Comparison of ENCODE assay signal across 8 cellular contexts in the genomic region with DNA sequence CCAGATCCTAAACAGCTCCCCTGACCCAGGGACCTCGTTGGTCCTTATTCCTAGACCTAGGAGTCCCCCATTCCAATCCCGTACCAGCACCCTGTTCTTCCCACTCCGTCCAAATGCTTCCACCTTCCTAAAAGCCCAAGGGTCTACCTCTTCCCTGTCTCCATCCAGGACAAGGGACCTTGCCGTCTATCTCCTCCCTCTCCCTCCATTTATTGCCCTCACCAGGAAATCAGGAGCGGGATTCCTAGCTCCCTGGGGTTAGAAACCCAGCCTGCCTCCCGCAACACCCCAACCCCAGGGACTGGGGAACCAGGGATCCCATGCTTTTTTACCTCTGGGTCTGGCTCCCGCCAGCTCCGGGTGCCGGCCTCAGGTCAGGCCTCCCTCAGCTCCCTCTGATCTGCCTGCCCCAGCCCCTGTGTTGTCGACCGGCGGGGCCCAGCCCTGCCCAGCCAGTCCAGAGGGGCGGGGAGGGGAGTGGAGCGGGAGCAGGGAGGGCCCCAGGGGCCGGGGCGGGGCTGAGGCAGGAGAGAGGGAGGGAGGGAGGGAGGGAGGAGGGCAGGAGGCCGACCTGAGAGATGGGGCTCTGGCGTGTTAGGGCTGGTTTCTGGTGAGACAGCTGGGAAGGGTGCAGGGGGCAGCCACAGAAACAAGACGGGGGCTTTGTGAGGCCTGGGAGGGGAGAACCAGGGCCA. TPM values are rescaled to one million over a fixed set of nuclear protein-coding genes. Genes with fewer than 3 reads are reported as not detected.
DNase-seq lines count a peak whose midpoint lies in the region; ATAC-seq and TF ChIP-seq lines count a peak whose summit lies in the region.

A gene with protein sequence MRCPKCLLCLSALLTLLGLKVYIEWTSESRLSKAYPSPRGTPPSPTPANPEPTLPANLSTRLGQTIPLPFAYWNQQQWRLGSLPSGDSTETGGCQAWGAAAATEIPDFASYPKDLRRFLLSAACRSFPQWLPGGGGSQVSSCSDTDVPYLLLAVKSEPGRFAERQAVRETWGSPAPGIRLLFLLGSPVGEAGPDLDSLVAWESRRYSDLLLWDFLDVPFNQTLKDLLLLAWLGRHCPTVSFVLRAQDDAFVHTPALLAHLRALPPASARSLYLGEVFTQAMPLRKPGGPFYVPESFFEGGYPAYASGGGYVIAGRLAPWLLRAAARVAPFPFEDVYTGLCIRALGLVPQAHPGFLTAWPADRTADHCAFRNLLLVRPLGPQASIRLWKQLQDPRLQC (minus strand): TSS at position 423 of the 695 bp plus-strand sequence. CDS start 596 bp downstream, outside the sequence.

- peak within 1 kb of the TSS; percentile 70 for H3K27ac ChIP-seq in A673 (ENCODE audit: low read depth, low read length, poor library complexity, severe bottlenecking)
- H3K27ac ChIP-seq in RWPE2 (ENCODE audit: poor library complexity, severe bottlenecking): peak within 1 kb of the TSS; percentile 29

- ATAC-seq in RWPE2 (ENCODE audit: low read depth) (peak; percentile 92), left ventricle myocardium superior (peak; percentile 84), HG02938 (IDR thresholded peaks at IDR 0.05; ENCODE audit: unreplicated experiment) (no peak)

- peak within 1 kb of the TSS; percentile 85 for H3K9ac ChIP-seq in adipocyte (ENCODE audit: low read length)

- intact Hi-C loops in A673 (cut with micrococcal nuclease; ENCODE audit: unreplicated experiment): no loop called here
- intact Hi-C loops in left ventricle myocardium superior (cut with micrococcal nuclease): no loop called here

- H3K27me3 ChIP-seq in A673 (replicated peaks; ENCODE audit: insufficient read depth, low read depth, low read length, poor library complexity) (no peaks in the 10 kb centered on the region), H7 (ENCODE audit: control insufficient read depth, insufficient read depth, low read length) (no peaks in the 10 kb centered on the region), RWPE2 (ENCODE audit: insufficient read depth, poor library complexity, severe bottlenecking) (no peaks in the 10 kb centered on the region), adipocyte (replicated peaks; ENCODE audit: control insufficient read depth, insufficient read depth, low read length) (no peaks in the 10 kb centered on the region)

- POLR2A ChIA-PET in A673 (lab: Charles Lee; ENCODE audit: low non-redundant PET): interaction anchor here (0.6 kb wide), 1 partner anchor 436 kb away, joined by 4 read pairs; no protein-coding TSS in a partner anchor

- DNase-seq in A673 (ENCODE audit: low spot score) (peak; percentile 32), H7 (peak; percentile 99), RWPE2 (ENCODE audit: low spot score) (peak; percentile 89), adipocyte (ENCODE audit: low read depth) (peak; percentile 71), left ventricle myocardium superior (peak; percentile 94), pulmonary artery endothelial cell (ENCODE audit: low read depth, low spot score) (peak; percentile 22), globus pallidus (ENCODE audit: low spot score) (no peak)

- TF ChIP-seq CTCF in A673 (conservative IDR thresholded peaks at IDR 0.05; ENCODE audit: low read depth, low read length) (no peak), RWPE2 (IDR thresholded peaks at IDR 0.05; ENCODE audit: poor library complexity, severe bottlenecking) (no peak)

- H3K4me1 ChIP-seq in A673 (ENCODE audit: insufficient read depth, low read length, poor library complexity, severe bottlenecking) (peaks cover 25% of the 10 kb centered on the region), RWPE2 (ENCODE audit: insufficient read depth, poor library complexity, severe bottlenecking) (no peaks in the 10 kb centered on the region), adipocyte (ENCODE audit: control insufficient read depth, insufficient read depth, low read length) (peaks cover 17% of the 10 kb centered on the region)

- peaks cover 18% of the 10 kb centered on the region for H3K36me3 ChIP-seq in A673 (ENCODE audit: insufficient read depth, low read length, poor library complexity, severe bottlenecking)
- peaks cover 5% of the 10 kb centered on the region for H3K36me3 ChIP-seq in H7 (replicated peaks; ENCODE audit: control insufficient read depth, insufficient read depth, low read length)
- H3K36me3 ChIP-seq in RWPE2 (ENCODE audit: low read depth): peaks cover 19% of the 10 kb centered on the region
- H3K36me3 ChIP-seq in adipocyte (ENCODE audit: control insufficient read depth, insufficient read depth, low read length, severe bottlenecking): peaks cover 23% of the 10 kb centered on the region

- no TSS peak for BruUV-seq in A673 (replicated peaks; lab: Mats Ljungman, UMichigan)

- no peaks in the 10 kb centered on the region for H3K9me3 ChIP-seq in A673 (ENCODE audit: low read depth, low read length, poor library complexity, severe bottlenecking)
- H3K9me3 ChIP-seq in RWPE2 (ENCODE audit: severe bottlenecking): no peaks in the 10 kb centered on the region
- no peaks in the 10 kb centered on the region for H3K9me3 ChIP-seq in adipocyte (ENCODE audit: control insufficient read depth, low read length)

- H3K4me3 ChIP-seq in A673 (ENCODE audit: low read depth, low read length, poor library complexity, severe bottlenecking): no peak within 1 kb of the TSS
- peak within 1 kb of the TSS; percentile 48 for H3K4me3 ChIP-seq in H7 (ENCODE audit: insufficient read depth, low read depth, low read length)
- H3K4me3 ChIP-seq in RWPE2 (ENCODE audit: severe bottlenecking): peak within 1 kb of the TSS; percentile 29
- peak within 1 kb of the TSS; percentile 78 for H3K4me3 ChIP-seq in adipocyte (ENCODE audit: low read length)

- CTCF ChIA-PET in A673 (lab: Charles Lee): interaction anchor here (0.5 kb wide), 2 partner anchors 9 to 143 kb away, joined by 3 to 5 read pairs; no protein-coding TSS in a partner anchor

RNA-seq across cellular contexts. Expression of the gene that starts here (rescaled TPM):
- total RNA-seq in A673 (2021) (0.41 and 0.81 TPM in 2 replicates), left ventricle myocardium superior (12.4 TPM), pulmonary artery endothelial cell (2.1 and 2.7 TPM in 2 replicates)
- 1.9 and 5.3 TPM in 2 replicates for total RNA-seq in H7 (2014; rRNA removed; shearing (Covaris generic))

Comparison
In these comparisons a context has a peak if more than half of its experiments do, and no peak if none do; other contexts are left out.
1. Peak in DNase-seq and H3K27ac ChIP-seq in A673; RNA of the gene not detected or under 1 TPM.